Comparison of ENCODE assay signal across 11 cellular contexts in the genomic region with DNA sequence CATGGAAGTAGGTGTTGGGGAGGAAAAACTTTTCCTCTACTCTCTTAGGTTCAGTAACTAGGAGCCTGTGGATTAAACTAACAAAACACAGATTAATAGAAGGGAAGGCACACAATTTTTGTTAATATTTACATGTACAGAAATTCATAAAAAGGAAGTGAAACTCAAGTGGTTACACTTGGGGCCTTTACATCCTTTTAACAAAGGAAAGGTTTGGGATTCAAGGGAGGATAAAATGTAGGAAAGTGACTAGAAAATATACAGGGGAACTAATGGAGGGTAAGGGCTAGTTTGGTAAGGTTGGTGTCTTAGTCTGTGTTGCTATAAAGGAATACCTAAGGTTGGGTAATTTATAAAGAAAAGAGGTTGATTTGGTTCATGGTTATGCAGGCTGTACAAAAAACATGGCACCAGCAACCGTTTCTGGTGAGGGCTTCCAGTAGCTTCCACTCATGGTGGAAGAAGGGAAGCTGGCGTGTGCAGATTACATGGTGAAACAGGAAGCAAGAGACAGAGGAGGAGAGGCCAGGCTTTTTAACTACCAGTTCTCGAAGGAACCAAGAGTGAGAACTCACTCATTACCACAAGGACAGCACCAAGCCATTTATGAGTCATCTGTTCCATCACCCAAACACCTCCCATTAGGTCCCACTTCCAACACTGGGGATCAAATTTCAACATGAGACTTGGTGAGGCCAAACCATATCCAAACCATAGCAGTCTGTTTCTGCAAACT.
A peak's percentile ranks its signal among the peaks of the same experiment; 100 is the strongest.
DNase-seq lines count a peak whose midpoint lies in the region; ATAC-seq, FAIRE-seq and TF ChIP-seq lines count a peak whose summit lies in the region.
"Had no signal": no experiment of that assay in that cellular context is flagged by ENCODE, and none has a peak within 500 bp of the region (broad histone marks: within the 10 kb centered on the region; RNA-seq: fewer than 3 reads in every experiment).

No MANE protein-coding gene starts in this region.

- H3K36me3 Mint-ChIP-seq in naive thymus-derived CD8-positive, alpha-beta T cell = no peaks in the 10 kb centered on the region
- H3K36me3 Mint-ChIP-seq in activated CD8-positive, alpha-beta T cell treated with anti-CD3 and anti-CD28 coated beads, Interleukin-2, amount 10 ng/mL, durations not matched to agents 7 days and 5 days (ENCODE audit: low read depth) = no peaks in the 10 kb centered on the region

- no peaks in the 10 kb centered on the region for H3K36me3 ChIP-seq in upper lobe of left lung

- POLR2A ChIA-PET in naive thymus-derived CD8-positive, alpha-beta T cell (lab: Charles Lee) = no interaction called here
- POLR2A ChIA-PET in activated CD8-positive, alpha-beta T cell treated with anti-CD3 and anti-CD28 coated beads, Interleukin-2, amount 10 ng/mL, durations not matched to agents 7 days and 5 days (lab: Charles Lee) = no interaction called here

- no peak overlapping the region for H3K27ac ChIP-seq in upper lobe of left lung
- H3K27ac ChIP-seq: skin epidermis had no signal

- no peak for TF ChIP-seq EP300 in upper lobe of left lung (IDR thresholded peaks at IDR 0.05)

- H3K27me3 ChIP-seq in upper lobe of left lung = no peaks in the 10 kb centered on the region

- no peak for TF ChIP-seq CTCF in upper lobe of left lung (IDR thresholded peaks at IDR 0.05)

- WGBS in upper lobe of left lung, 2 donors = 67 to 73% methylated on average over 3 of the region's 3 CpGs

- CTCF ChIA-PET in activated CD8-positive, alpha-beta T cell treated with anti-CD3 and anti-CD28 coated beads, Interleukin-2, amount 10 ng/mL, durations not matched to agents 7 days and 5 days (lab: Charles Lee) = no interaction called here

- peaks cover 0 to 1% (median 0%) of the 10 kb centered on the region in 4 donors for H3K4me1 Mint-ChIP-seq in naive thymus-derived CD8-positive, alpha-beta T cell
- no peaks in the 10 kb centered on the region for H3K4me1 Mint-ChIP-seq in activated CD8-positive, alpha-beta T cell treated with anti-CD3 and anti-CD28 coated beads, Interleukin-2, amount 10 ng/mL, durations not matched to agents 7 days and 5 days (ENCODE audit: low read depth)

- DNase-seq in GM12891 (ENCODE audit: insufficient read length, low spot score) (no peak), OCI-M1 (lab: John Stamatoyannopoulos, UW) (peak; percentile 39), HT-29 (ENCODE audit: low spot score) (no peak), upper lobe of left lung (no peak)
- DNase-seq in naive thymus-derived CD8-positive, alpha-beta T cell = no peak
- no peak for DNase-seq in activated CD8-positive, alpha-beta T cell treated with anti-CD3 and anti-CD28 coated beads, Interleukin-2, amount 10 ng/mL, durations not matched to agents 7 days and 5 days
- DNase-seq: NCI-H2081 treated with DMSO at 0.1 percent for 48 hours had no signal

- H3K9me3 ChIP-seq in upper lobe of left lung = no peaks in the 10 kb centered on the region

- peaks cover 0 to 2% (median 0%) of the 10 kb centered on the region in 9 donors for H3K9me3 Mint-ChIP-seq in naive thymus-derived CD8-positive, alpha-beta T cell
- H3K9me3 Mint-ChIP-seq in activated CD8-positive, alpha-beta T cell treated with anti-CD3 and anti-CD28 coated beads, Interleukin-2, amount 10 ng/mL, durations not matched to agents 7 days and 5 days (ENCODE audit: insufficient read depth) = no peaks in the 10 kb centered on the region

- ATAC-seq in GM21423 (IDR thresholded peaks at IDR 0.05; ENCODE audit: unreplicated experiment) (peak; percentile 96), HG03097 (IDR thresholded peaks at IDR 0.05; ENCODE audit: low FRiP score, unreplicated experiment) (peak; percentile 91), upper lobe of left lung (ENCODE audit: low FRiP score in 2 of 2) (no peak)
- no peak for ATAC-seq in naive thymus-derived CD8-positive, alpha-beta T cell
- no peak for ATAC-seq in activated CD8-positive, alpha-beta T cell treated with anti-CD3 and anti-CD28 coated beads, Interleukin-2, amount 10 ng/mL, durations not matched to agents 7 days and 5 days

- peaks cover 0 to 6% (median 0%) of the 10 kb centered on the region in 5 donors for H3K27me3 Mint-ChIP-seq in naive thymus-derived CD8-positive, alpha-beta T cell
- H3K27me3 Mint-ChIP-seq in activated CD8-positive, alpha-beta T cell treated with anti-CD3 and anti-CD28 coated beads, Interleukin-2, amount 10 ng/mL, durations not matched to agents 7 days and 5 days (ENCODE audit: low read depth) = no peaks in the 10 kb centered on the region

- peak; percentile 31 for FAIRE-seq in GM12891 (lab: Jason Lieb, UNC)
- FAIRE-seq: endometrium had no signal

- H3K27ac Mint-ChIP-seq in naive thymus-derived CD8-positive, alpha-beta T cell = no peak overlapping the region
- H3K27ac Mint-ChIP-seq in activated CD8-positive, alpha-beta T cell treated with anti-CD3 and anti-CD28 coated beads, Interleukin-2, amount 10 ng/mL, durations not matched to agents 7 days and 5 days = no peak overlapping the region

- H3K4me1 ChIP-seq in upper lobe of left lung = no peaks in the 10 kb centered on the region

- no peak overlapping the region for H3K4me3 ChIP-seq in upper lobe of left lung
- H3K4me3 ChIP-seq: skin epidermis had no signal

- H3K4me3 Mint-ChIP-seq in naive thymus-derived CD8-positive, alpha-beta T cell = no peak overlapping the region
- H3K4me3 Mint-ChIP-seq in activated CD8-positive, alpha-beta T cell treated with anti-CD3 and anti-CD28 coated beads, Interleukin-2, amount 10 ng/mL, durations not matched to agents 7 days and 5 days = no peak overlapping the region

- TF ChIP-seq POLR2A in GM12891 (IDR thresholded peaks at IDR 0.05; ENCODE audit: low read depth, low read length) (no peak), upper lobe of left lung (IDR thresholded peaks at IDR 0.05) (no peak)

TF ChIP-seq in GM12891, 5 proteins besides CTCF, POLR2A, EP300 and RAD21:
- TF ChIP-seq SPI1 (IDR thresholded peaks at IDR 0.05; ENCODE audit: low read depth, low read length) (peak; percentile 77), POLR2AphosphoS5 (IDR thresholded peaks at IDR 0.05; ENCODE audit: low read depth, low read length) (no peak), POU2F2 (IDR thresholded peaks at IDR 0.05; ENCODE audit: low read depth, low read length) (no peak), PAX5 (IDR thresholded peaks at IDR 0.05; ENCODE audit: insufficient read depth, low read length, severe bottlenecking) (no peak)

Comparison
In these comparisons a context has a peak if more than half of its experiments do, and no peak if none do; other contexts are left out.
1. ATAC-seq: peak in GM21423 (single experiment) and HG03097 (single experiment); none in naive thymus-derived CD8-positive, alpha-beta T cell (0 of 2), upper lobe of left lung (0 of 2) and activated CD8-positive, alpha-beta T cell treated with anti-CD3 and anti-CD28 coated beads, Interleukin-2, amount 10 ng/mL, durations not matched to agents 7 days and 5 days (single experiment).